In the genomic region with DNA sequence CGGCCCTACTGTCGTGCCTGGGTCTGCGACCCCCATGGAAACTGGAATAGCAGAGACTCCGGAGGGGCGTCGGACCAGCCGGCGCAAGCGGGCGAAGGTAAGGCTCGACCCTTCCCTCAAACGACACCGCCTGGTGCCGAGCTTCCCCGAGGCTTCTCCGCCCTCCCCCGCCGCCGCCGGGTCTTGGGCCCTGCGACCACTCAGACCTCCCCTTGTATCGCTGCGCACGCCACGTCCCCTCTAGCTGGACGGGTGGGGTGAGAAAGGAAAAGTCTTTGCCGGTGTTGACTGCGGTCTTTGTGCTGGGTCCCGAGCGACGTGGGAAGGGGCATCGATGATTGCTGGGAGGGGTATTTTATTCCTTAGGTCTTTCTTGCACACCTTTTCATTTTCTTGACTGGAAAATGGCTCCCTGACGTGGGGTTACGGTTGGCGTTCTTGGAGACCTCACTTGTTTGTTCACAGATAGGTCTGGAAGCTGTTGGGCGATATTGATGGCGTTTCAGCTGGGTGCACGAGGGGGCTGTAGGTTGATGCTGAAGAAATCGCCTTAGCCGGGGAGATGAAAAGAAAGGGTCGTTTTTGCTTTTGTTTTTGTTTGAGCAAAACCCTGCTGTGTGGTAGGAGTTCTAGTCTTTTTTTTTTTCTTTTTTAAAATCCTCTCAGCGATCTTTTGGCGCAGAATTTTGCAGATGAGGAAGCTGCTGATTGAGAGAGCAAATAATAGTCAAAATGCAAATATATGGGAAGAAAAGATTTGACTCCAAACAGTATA, we compare ENCODE assay signal across 1 cellular context.
TF ChIP-seq lines count a peak whose summit lies in the region.

No MANE protein-coding gene starts in this region.

TF ChIP-seq in endothelial cell of umbilical vein, 7 proteins besides CTCF, POLR2A, EP300 and RAD21:
- TF ChIP-seq JUN (IDR thresholded peaks at IDR 0.05; ENCODE audit: borderline replicate concordance, insufficient read depth, insufficient read length, low read depth): no peak
- no peak for TF ChIP-seq FOS (IDR thresholded peaks at IDR 0.05; ENCODE audit: borderline replicate concordance, insufficient read depth, low read length)
- no peak for TF ChIP-seq EZH2 (IDR thresholded peaks at IDR 0.05; ENCODE audit: borderline replicate concordance, low read depth, low read length, severe bottlenecking)
- TF ChIP-seq MYC (IDR thresholded peaks at IDR 0.05; ENCODE audit: low read depth, low read length): no peak
- no peak for TF ChIP-seq MAX (IDR thresholded peaks at IDR 0.05; ENCODE audit: insufficient read depth, insufficient read length)
- no peak for TF ChIP-seq POLR2AphosphoS5 (IDR thresholded peaks at IDR 0.05; ENCODE audit: insufficient read depth, low read depth, low read length)
- no peak for TF ChIP-seq GATA2 (IDR thresholded peaks at IDR 0.05; ENCODE audit: insufficient read depth, insufficient read length, low read depth, low read length)
